Comparison of ENCODE assay signal across 8 cellular contexts in genomic region chr21:38984982-38985422, GRCh38.
A peak's percentile ranks its signal among the peaks of the same experiment; 100 is the strongest.
DNase-seq lines count a peak whose midpoint lies in the region; TF ChIP-seq lines count a peak whose summit lies in the region.

No MANE protein-coding gene starts in this region.

- peaks cover 19% of the 10 kb centered on the region for H3K4me1 ChIP-seq in ACC112 (ENCODE audit: control insufficient read depth, insufficient read depth, low read length, unreplicated experiment)

- H3K36me3 ChIP-seq in ACC112 (ENCODE audit: insufficient read depth, low read length) = no peaks in the 10 kb centered on the region

- H3K27ac ChIP-seq in ACC112 (ENCODE audit: low read depth, low read length) = peak overlapping the region; percentile 66

- H3K27me3 ChIP-seq in ACC112 (ENCODE audit: insufficient read depth, low read length) = peaks cover 6% of the 10 kb centered on the region; the same call in 1 of the 2 replicates

- TF ChIP-seq RAD21 in Ishikawa (IDR thresholded peaks at IDR 0.05; ENCODE audit: low read depth) = no peak

- peak overlapping the region; percentile 1 for H2AFZ ChIP-seq in ACC112 (ENCODE audit: low read length, unreplicated experiment)

- H3K4me3 ChIP-seq in ACC112 (ENCODE audit: low read depth, low read length) = peak overlapping the region; percentile 10

- no peaks in the 10 kb centered on the region for H3K79me2 ChIP-seq in ACC112 (ENCODE audit: control insufficient read depth, insufficient read depth, low read length, unreplicated experiment)

- TF ChIP-seq EP300 in Ishikawa (IDR thresholded peaks at IDR 0.05; ENCODE audit: borderline replicate concordance) = peak; percentile 82

- peak; percentile 84 for DNase-seq in amniotic epithelial cell (ENCODE audit: low read depth)
- DNase-seq in lung microvascular endothelial cell (ENCODE audit: low read depth in 2 of 2) = peak; percentile 70 to 84
- DNase-seq in NAMALWA (ENCODE audit: low spot score) = no peak
- DNase-seq in NCI-H748 treated with DMSO at 0.1 percent for 48 hours (lab: John Stamatoyannopoulos, UW) = no peak
- no peak for DNase-seq in activated CD4-positive, CD25-positive, alpha-beta regulatory T cell treated with anti-CD3 and anti-CD28 coated beads, Interleukin-2, amount 50 U/mL, for 72 hours
- no peak for DNase-seq in NCI-H510A (lab: John Stamatoyannopoulos, UW)

TF ChIP-seq in Ishikawa, 13 proteins besides CTCF, POLR2A, EP300 and RAD21:
- no peak for TF ChIP-seq ZBTB7A (IDR thresholded peaks at IDR 0.05; ENCODE audit: low read depth)
- no peak for TF ChIP-seq USF1 (IDR thresholded peaks at IDR 0.05)
- no peak for TF ChIP-seq TAF1 (IDR thresholded peaks at IDR 0.05; ENCODE audit: low read depth)
- peak; percentile 53; the same call in 1 of the 2 replicates for TF ChIP-seq FOXM1 (IDR thresholded peaks at IDR 0.05; ENCODE audit: borderline replicate concordance, low read depth)
- TF ChIP-seq NFIC (IDR thresholded peaks at IDR 0.05) = peak; percentile 93
- no peak for TF ChIP-seq CEBPB (IDR thresholded peaks at IDR 0.05)
- TF ChIP-seq EGR1 (IDR thresholded peaks at IDR 0.05) = 0 out of 2 replicates have a peak, but pooled peaks have one; percentile 36
- TF ChIP-seq MAX (IDR thresholded peaks at IDR 0.05) = no peak
- TF ChIP-seq YY1 (IDR thresholded peaks at IDR 0.05; ENCODE audit: low read depth) = no peak
- peak; percentile 44; the same call in 1 of the 2 replicates for TF ChIP-seq TEAD4 (IDR thresholded peaks at IDR 0.05)
- TF ChIP-seq CREB1 (IDR thresholded peaks at IDR 0.05; ENCODE audit: low read depth) = no peak
- TF ChIP-seq REST (IDR thresholded peaks at IDR 0.05; ENCODE audit: low read depth) = no peak
- peak; percentile 92 for TF ChIP-seq TCF12 (IDR thresholded peaks at IDR 0.05; ENCODE audit: low read depth)
TF ChIP-seq in Ishikawa: peak in this region for 5.

Comparison
In these comparisons a context has a peak if more than half of its experiments do, and no peak if none do; other contexts are left out.
1. DNase-seq: peak in amniotic epithelial cell (single experiment) and lung microvascular endothelial cell (2 of 2); none in NAMALWA (single experiment), NCI-H748 treated with DMSO at 0.1 percent for 48 hours (single experiment), activated CD4-positive, CD25-positive, alpha-beta regulatory T cell treated with anti-CD3 and anti-CD28 coated beads, Interleukin-2, amount 50 U/mL, for 72 hours (single experiment) and NCI-H510A (single experiment).